ENCODE assay signal across 2 cellular contexts in the genomic region with DNA sequence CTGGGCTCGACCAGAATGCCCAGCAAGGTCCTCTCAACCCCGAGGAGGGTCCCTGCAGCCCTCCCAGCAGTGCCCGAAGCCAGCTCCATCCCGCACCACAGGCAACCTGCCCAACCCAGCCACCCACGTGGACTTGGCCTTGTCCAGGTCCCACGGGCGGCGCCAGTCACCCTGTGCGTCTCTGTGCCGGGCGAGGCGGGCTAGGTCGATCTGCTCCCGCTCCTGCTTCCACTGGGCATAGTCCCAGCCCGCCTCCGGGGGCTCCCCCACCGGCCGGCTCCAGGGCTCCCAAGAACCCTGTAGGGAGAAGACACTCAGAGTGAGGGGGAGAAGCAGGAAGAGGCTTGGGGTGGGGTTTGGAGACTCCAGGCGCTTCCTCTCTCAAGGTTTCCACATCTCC.
TF ChIP-seq lines count a peak whose summit lies in the region.

No MANE protein-coding gene starts in this region.

TF ChIP-seq in IMR-90, 13 proteins besides CTCF, POLR2A, EP300 and RAD21:
- TF ChIP-seq MXI1 (IDR thresholded peaks at IDR 0.05; ENCODE audit: borderline replicate concordance, low read depth, low read length) (no peak), CEBPB (IDR thresholded peaks at IDR 0.05; ENCODE audit: low read depth, low read length) (no peak), RFX5 (IDR thresholded peaks at IDR 0.05; ENCODE audit: low read depth, low read length) (no peak), FOS (IDR thresholded peaks at IDR 0.05; ENCODE audit: low read depth, low read length) (no peak), CHD1 (IDR thresholded peaks at IDR 0.05; ENCODE audit: low read depth, low read length) (no peak), SMC3 (IDR thresholded peaks at IDR 0.05; ENCODE audit: low read depth, low read length) (no peak), NFE2L2 (IDR thresholded peaks at IDR 0.05; ENCODE audit: low read depth, low read length) (no peak), RCOR1 (IDR thresholded peaks at IDR 0.05; ENCODE audit: insufficient replicate concordance, low read length) (no peak), BHLHE40 (IDR thresholded peaks at IDR 0.05; ENCODE audit: low read depth, low read length) (no peak), MAZ (IDR thresholded peaks at IDR 0.05; ENCODE audit: borderline replicate concordance, low read depth, low read length) (no peak), USF2 (IDR thresholded peaks at IDR 0.05; ENCODE audit: low read depth, low read length) (no peak)
- TF ChIP-seq, protein P1, sequence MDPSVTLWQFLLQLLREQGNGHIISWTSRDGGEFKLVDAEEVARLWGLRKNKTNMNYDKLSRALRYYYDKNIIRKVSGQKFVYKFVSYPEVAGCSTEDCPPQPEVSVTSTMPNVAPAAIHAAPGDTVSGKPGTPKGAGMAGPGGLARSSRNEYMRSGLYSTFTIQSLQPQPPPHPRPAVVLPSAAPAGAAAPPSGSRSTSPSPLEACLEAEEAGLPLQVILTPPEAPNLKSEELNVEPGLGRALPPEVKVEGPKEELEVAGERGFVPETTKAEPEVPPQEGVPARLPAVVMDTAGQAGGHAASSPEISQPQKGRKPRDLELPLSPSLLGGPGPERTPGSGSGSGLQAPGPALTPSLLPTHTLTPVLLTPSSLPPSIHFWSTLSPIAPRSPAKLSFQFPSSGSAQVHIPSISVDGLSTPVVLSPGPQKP (IDR thresholded peaks at IDR 0.05; ENCODE audit: borderline replicate concordance, low read depth, low read length), result no peak

TF ChIP-seq in WTC11, 78 proteins besides CTCF, POLR2A, EP300 and RAD21:
- 0 out of 2 replicates have a peak, but pooled peaks have one; percentile 12 for TF ChIP-seq MAX (CRISPR knock-in tag; IDR thresholded peaks at IDR 0.05)
- TF ChIP-seq ZNF219 (CRISPR knock-in tag; IDR thresholded peaks at IDR 0.05; ENCODE audit: borderline replicate concordance), result no peak
